Comparison of ENCODE assay signal across 26 cellular contexts in the genomic region with DNA sequence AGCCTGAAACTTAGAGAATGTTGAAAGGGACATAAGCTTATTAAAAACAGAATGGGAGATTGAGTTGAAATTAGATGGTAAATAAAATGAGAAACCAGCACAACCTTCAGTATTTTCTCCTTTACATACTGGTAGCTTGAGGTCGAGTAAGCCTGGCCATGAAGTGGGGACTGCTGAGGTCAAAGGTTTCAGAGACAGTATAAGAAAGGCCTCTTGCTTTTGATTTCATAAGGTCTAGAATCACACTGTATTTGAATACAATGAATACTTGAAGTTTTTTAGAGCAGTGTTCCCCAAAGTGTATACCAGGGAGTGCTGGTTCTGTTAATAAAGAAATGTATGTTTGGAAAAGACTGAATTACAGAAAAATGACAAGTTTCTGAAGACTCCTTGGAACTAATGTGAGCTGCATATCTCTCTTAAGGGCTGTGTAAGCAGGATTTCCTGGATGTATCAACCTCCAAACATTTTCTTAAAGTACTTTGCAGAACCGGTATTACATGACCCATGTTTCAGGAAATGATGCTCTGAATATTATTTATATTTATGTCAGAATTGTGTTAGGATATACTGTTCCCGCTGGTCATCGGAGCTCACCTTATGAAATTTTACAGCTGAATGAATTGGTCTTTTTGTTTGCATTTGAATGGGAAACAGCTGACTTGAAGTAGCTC.
A peak's percentile ranks its signal among the peaks of the same experiment; 100 is the strongest.
DNase-seq lines count a peak whose midpoint lies in the region; ATAC-seq, FAIRE-seq and TF ChIP-seq lines count a peak whose summit lies in the region.
"Had no signal": no experiment of that assay in that cellular context is flagged by ENCODE, and none has a peak within 500 bp of the region (broad histone marks: within the 10 kb centered on the region; RNA-seq: fewer than 3 reads in every experiment).

No MANE protein-coding gene starts in this region.

- intact Hi-C loops in heart left ventricle (cut with DNase I) (no loop called here), left cardiac atrium (cut with DNase I) (no loop called here), esophagus squamous epithelium (cut with DNase I) (no loop called here)

- no peaks in the 10 kb centered on the region for H4K20me1 ChIP-seq in astrocyte (ENCODE audit: insufficient read depth, low read length)

- peak; percentile 29 for FAIRE-seq in astrocyte (lab: Jason Lieb, UNC)
- FAIRE-seq: A204.1, TTC549 had no signal

- peak overlapping the region in 10 of 12 donors; percentile 4 to 70 (median 52) for H3K27ac ChIP-seq in heart left ventricle
- H3K27ac ChIP-seq in astrocyte (ENCODE audit: low read depth, low read length), result no peak overlapping the region
- peak overlapping the region in 3 of 4 donors; percentile 65 to 81 (median 80) for H3K27ac ChIP-seq in esophagus squamous epithelium
- H3K27ac ChIP-seq: gastrocnemius medialis had no signal

- H3K4me3 ChIP-seq in heart left ventricle (no peak overlapping the region), astrocyte (ENCODE audit: insufficient read depth, low read depth, low read length) (no peak overlapping the region), esophagus squamous epithelium (no peak overlapping the region)
- H3K4me3 ChIP-seq: gastrocnemius medialis had no signal

- no peaks in the 10 kb centered on the region for H3K9me3 Mint-ChIP-seq in astrocyte (ENCODE audit: unreplicated experiment)
- H3K9me3 Mint-ChIP-seq: activated CD4-positive, alpha-beta memory T cell treated with anti-CD3 and anti-CD28 coated beads, Interleukin-2, amount 10 ng/mL, durations not matched to agents 7 days and 5 days; activated naive CD4-positive, alpha-beta T cell treated with anti-CD3 and anti-CD28 coated beads, Interleukin-2, amount 50 U/mL, for 72 hours; activated T-helper 2 cell treated with anti-CD3 and anti-CD28 coated beads, Interferon-gamma antibody, Interleukin-2, Interleukin-4, amounts not matched to agents 10 μg/mL and 5 μg/mL and 100 μg/mL, durations not matched to agents 14 hours and 24 hours and 36 hours; H9 had no signal

- H3K79me2 ChIP-seq in astrocyte (ENCODE audit: insufficient read depth, low read length), result no peaks in the 10 kb centered on the region

- H3K27me3 ChIP-seq in heart left ventricle, result no peaks in the 10 kb centered on the region
- H3K27me3 ChIP-seq in astrocyte (ENCODE audit: insufficient read depth, low read length), result no peaks in the 10 kb centered on the region
- no peaks in the 10 kb centered on the region for H3K27me3 ChIP-seq in esophagus squamous epithelium
- H3K27me3 ChIP-seq: gastrocnemius medialis had no signal

- H3K4me1 Mint-ChIP-seq in astrocyte (ENCODE audit: low read depth, unreplicated experiment), result peaks cover 15% of the 10 kb centered on the region
- H3K4me1 Mint-ChIP-seq: activated CD4-positive, alpha-beta memory T cell treated with anti-CD3 and anti-CD28 coated beads, Interleukin-2, amount 10 ng/mL, durations not matched to agents 7 days and 5 days; B cell had no signal

- WGBS in heart left ventricle, 4 donors, result 39 to 51% (median 41%) methylated on average over 4 of the region's 4 CpGs
- WGBS in esophagus squamous epithelium, 2 donors, result 27 to 29% methylated on average over 4 of the region's 4 CpGs

- no peak for TF ChIP-seq POLR2A in heart left ventricle (IDR thresholded peaks at IDR 0.05)
- no peak for TF ChIP-seq POLR2A in esophagus squamous epithelium (IDR thresholded peaks at IDR 0.05)

- H3K4me1 ChIP-seq in heart left ventricle, result peaks cover 0 to 38% (median 11%) of the 10 kb centered on the region in 12 donors
- peaks cover 16% of the 10 kb centered on the region for H3K4me1 ChIP-seq in astrocyte (ENCODE audit: insufficient read depth, low read length)
- peaks cover 0 to 58% (median 3%) of the 10 kb centered on the region in 3 donors for H3K4me1 ChIP-seq in esophagus squamous epithelium

- H3K27me3 Mint-ChIP-seq in astrocyte (ENCODE audit: low read depth, unreplicated experiment), result no peaks in the 10 kb centered on the region

- H3K36me3 Mint-ChIP-seq in astrocyte (ENCODE audit: low read depth, unreplicated experiment), result no peaks in the 10 kb centered on the region
- H3K36me3 Mint-ChIP-seq: activated naive CD4-positive, alpha-beta T cell treated with anti-CD3 and anti-CD28 coated beads, Interleukin-2, amount 50 U/mL, for 72 hours had no signal

- H3K9ac ChIP-seq in astrocyte (ENCODE audit: low read length), result no peak overlapping the region

- H3K4me3 Mint-ChIP-seq in astrocyte (ENCODE audit: unreplicated experiment), result no peak overlapping the region
- H3K4me3 Mint-ChIP-seq: activated CD4-positive, alpha-beta memory T cell treated with anti-CD3 and anti-CD28 coated beads, Interleukin-2, amount 10 ng/mL, durations not matched to agents 7 days and 5 days; B cell; H9 had no signal

- TF ChIP-seq CTCF in heart left ventricle (IDR thresholded peaks at IDR 0.05) (no peak), astrocyte (IDR thresholded peaks at IDR 0.05; ENCODE audit: insufficient read depth, low read depth, low read length) (no peak), esophagus squamous epithelium (IDR thresholded peaks at IDR 0.05) (no peak)

- no peak overlapping the region for H2AFZ ChIP-seq in astrocyte (ENCODE audit: low read depth, low read length)

- DNase-seq in heart left ventricle (no peak), left cardiac atrium (no peak), astrocyte (ENCODE audit: low read depth) (no peak), esophagus squamous epithelium (lab: John Stamatoyannopoulos, UW) (no peak), dedifferentiated amniotic fluid mesenchymal stem cell (ENCODE audit: extremely low spot score) (no peak), glomerular visceral epithelial cell (ENCODE audit: extremely low spot score) (no peak), NCI-H146 treated with DMSO at 0.1 percent for 48 hours (lab: John Stamatoyannopoulos, UW; ENCODE audit: unreplicated experiment) (no peak)
- DNase-seq in stimulated activated naive CD8-positive, alpha-beta T cell treated with anti-CD3 and anti-CD28 coated beads, Interleukin-15, Interleukin-2, amounts not matched to agents 100 U/mL and 50 U/mL, for 24 hours, result no peak
- DNase-seq: activated CD4-positive, alpha-beta memory T cell treated with anti-CD3 and anti-CD28 coated beads, Interleukin-2, amount 10 ng/mL, durations not matched to agents 7 days and 5 days; activated CD4-positive, CD25-positive, alpha-beta regulatory T cell treated with anti-CD3 and anti-CD28 coated beads, Interleukin-2, amount 50 U/mL, for 72 hours; anterior cingulate cortex; central memory CD4-positive, alpha-beta T cell; DND-41; gastrocnemius medialis; H9; NCI-H1048; NCI-H2081; NCI-H226; NCI-H774; Right ventricle myocardium superior; T-helper 1 cell had no signal

- no peaks in the 10 kb centered on the region for H3K9me3 ChIP-seq in heart left ventricle
- H3K9me3 ChIP-seq in astrocyte (ENCODE audit: insufficient read depth, low read depth, low read length), result no peaks in the 10 kb centered on the region
- no peaks in the 10 kb centered on the region for H3K9me3 ChIP-seq in esophagus squamous epithelium
- H3K9me3 ChIP-seq: gastrocnemius medialis had no signal

- H3K27ac Mint-ChIP-seq in astrocyte (ENCODE audit: unreplicated experiment), result no peak overlapping the region
- H3K27ac Mint-ChIP-seq: activated CD4-positive, alpha-beta memory T cell treated with anti-CD3 and anti-CD28 coated beads, Interleukin-2, amount 10 ng/mL, durations not matched to agents 7 days and 5 days; activated naive CD4-positive, alpha-beta T cell treated with anti-CD3 and anti-CD28 coated beads, Interleukin-2, amount 50 U/mL, for 72 hours; activated T-helper 2 cell treated with anti-CD3 and anti-CD28 coated beads, Interferon-gamma antibody, Interleukin-2, Interleukin-4, amounts not matched to agents 10 μg/mL and 5 μg/mL and 100 μg/mL, durations not matched to agents 14 hours and 24 hours and 36 hours; B cell; H9 had no signal

- no peak overlapping the region for H3K4me2 ChIP-seq in astrocyte (ENCODE audit: low read length)

- H3K36me3 ChIP-seq in heart left ventricle (no peaks in the 10 kb centered on the region), astrocyte (ENCODE audit: insufficient read depth, low read length) (no peaks in the 10 kb centered on the region), esophagus squamous epithelium (no peaks in the 10 kb centered on the region)
- H3K36me3 ChIP-seq: gastrocnemius medialis had no signal

- ATAC-seq in heart left ventricle, result no peak
- no peak for ATAC-seq in left cardiac atrium
- no peak for ATAC-seq in stimulated activated naive CD8-positive, alpha-beta T cell treated with anti-CD3 and anti-CD28 coated beads, Interleukin-15, Interleukin-2, amounts not matched to agents 100 U/mL and 50 U/mL, for 24 hours
- ATAC-seq: activated naive CD4-positive, alpha-beta T cell treated with anti-CD3 and anti-CD28 coated beads, Interleukin-2, amount 50 U/mL, for 72 hours; gastrocnemius medialis had no signal
